1 cellular context compared by ENCODE assay signal in genomic region chr5:139560752-139561654, GRCh38.
TF ChIP-seq lines count a peak whose summit lies in the region.

Gene UBE2D2 (plus strand): TSS chr5:139561339. CDS start chr5:139561792, 453 bp downstream.

TF ChIP-seq in K562, 482 proteins besides CTCF, POLR2A, EP300 and RAD21 (continued from another document and continues in another):
- TF ChIP-seq MNT (conservative IDR thresholded peaks at IDR 0.05) (peak; percentile 73 to 85; a peak in 3 of 4 replicates), GTF2E2 (tag; IDR thresholded peaks at IDR 0.05) (peak; percentile 87), ZBTB2 (IDR thresholded peaks at IDR 0.05) (0 out of 2 replicates have a peak, but pooled peaks have one; percentile 60), REST (CRISPR knock-in tag; IDR thresholded peaks at IDR 0.05; ENCODE audit: low read depth) (no peak), ESRRA (IDR thresholded peaks at IDR 0.05; ENCODE audit: borderline replicate concordance, low read depth) (peak; percentile 84), ZNF830 (CRISPR knock-in tag; IDR thresholded peaks at IDR 0.05) (no peak), RBBP5 (IDR thresholded peaks at IDR 0.05; ENCODE audit: borderline replicate concordance, insufficient read depth, low read length, poor library complexity, severe bottlenecking) (peak; percentile 67), TRIM24 (IDR thresholded peaks at IDR 0.05) (no peak), MCM2 (IDR thresholded peaks at IDR 0.05; ENCODE audit: low read depth) (no peak), SP1 (CRISPR knock-in tag; IDR thresholded peaks at IDR 0.05) (peak; percentile 86), E2F1 (CRISPR knock-in tag; IDR thresholded peaks at IDR 0.05) (peak; percentile 80), FOXM1 (IDR thresholded peaks at IDR 0.05; ENCODE audit: low read depth) (no peak; the same call in 1 of the 2 replicates), FOXM1 (CRISPR knock-in tag; IDR thresholded peaks at IDR 0.05; ENCODE audit: low read depth) (peak; percentile 19; the same call in 1 of the 2 replicates), JUND (IDR thresholded peaks at IDR 0.05; ENCODE audit: borderline replicate concordance, low read depth, low read length) (peak; percentile 65), JUND (tag; IDR thresholded peaks at IDR 0.05; ENCODE audit: borderline replicate concordance, low read depth, low read length) (no peak; the same call in 1 of the 3 replicates), ZNF175 (CRISPR knock-in tag; IDR thresholded peaks at IDR 0.05; ENCODE audit: low read depth) (0 out of 2 replicates have a peak, but pooled peaks have one; percentile 70), ZNF408 (CRISPR knock-in tag; IDR thresholded peaks at IDR 0.05; ENCODE audit: low read depth) (no peak), FOXP4 (CRISPR knock-in tag; IDR thresholded peaks at IDR 0.05; ENCODE audit: borderline replicate concordance) (0 out of 2 replicates have a peak, but pooled peaks have one; percentile 79), PTTG1 (tag; IDR thresholded peaks at IDR 0.05; ENCODE audit: low read depth) (no peak), L3MBTL2 (IDR thresholded peaks at IDR 0.05) (peak; percentile 99), NFE2 (IDR thresholded peaks at IDR 0.05; ENCODE audit: low read depth) (peak; percentile 37; the same call in 1 of the 2 replicates), CEBPZ (IDR thresholded peaks at IDR 0.05; ENCODE audit: borderline replicate concordance, low read depth, low read length) (no peak), ZNF695 (CRISPR knock-in tag; IDR thresholded peaks at IDR 0.05) (peak; percentile 52; the same call in 1 of the 2 replicates), ZFX (CRISPR knock-in tag; IDR thresholded peaks at IDR 0.05) (peak; percentile 81), GABPB1 (CRISPR knock-in tag; IDR thresholded peaks at IDR 0.05) (peak; percentile 77), NCOR1 (IDR thresholded peaks at IDR 0.05) (no peak), YBX1 (IDR thresholded peaks at IDR 0.05) (no peak), PHF20 (IDR thresholded peaks at IDR 0.05; ENCODE audit: partially characterized antibody) (peak; percentile 16), PHB (CRISPR knock-in tag; IDR thresholded peaks at IDR 0.05) (0 out of 2 replicates have a peak, but pooled peaks have one; percentile 26), TSC22D4 (tag; IDR thresholded peaks at IDR 0.05) (no peak), HSF4 (CRISPR knock-in tag; IDR thresholded peaks at IDR 0.05; ENCODE audit: borderline replicate concordance) (no peak), PHB2 (IDR thresholded peaks at IDR 0.05; ENCODE audit: low read depth) (no peak), MXI1 (IDR thresholded peaks at IDR 0.05; ENCODE audit: low read depth, low read length) (0 out of 2 replicates have a peak, but pooled peaks have one; percentile 16), ZFP36 (IDR thresholded peaks at IDR 0.05; ENCODE audit: low read depth, low read length, partially characterized antibody) (no peak), CCAR2 (IDR thresholded peaks at IDR 0.05; ENCODE audit: low read depth, low read length) (no peak), KHSRP (IDR thresholded peaks at IDR 0.05) (no peak), BHLHE40 (IDR thresholded peaks at IDR 0.05; ENCODE audit: low read length) (peak; percentile 50), CBX2 (IDR thresholded peaks at IDR 0.05; ENCODE audit: insufficient read depth, low read length, poor library complexity, severe bottlenecking) (no peak), TAL1 (IDR thresholded peaks at IDR 0.05) (no peak), RREB1 (CRISPR knock-in tag; IDR thresholded peaks at IDR 0.05) (peak; percentile 47; the same call in 1 of the 2 replicates), POLR3A (IDR thresholded peaks at IDR 0.05; ENCODE audit: borderline replicate concordance, extremely low read depth, insufficient read depth, insufficient read length) (no peak), HMGN3 (IDR thresholded peaks at IDR 0.05; ENCODE audit: borderline replicate concordance, extremely low read depth, insufficient read length, low read depth, low read length) (peak; percentile 45), ZC3H8 (IDR thresholded peaks at IDR 0.05) (no peak), RAD51 (IDR thresholded peaks at IDR 0.05; ENCODE audit: borderline replicate concordance, low read depth) (no peak)
